In genomic region chr1:20641986-20642385, GRCh38 we compare ENCODE assay signal across 34 cellular contexts. TPM values are rescaled to one million over a fixed set of nuclear protein-coding genes. Genes with fewer than 3 reads are reported as not detected.
"Had no signal": no experiment of that assay in that cellular context is flagged by ENCODE, and none has a peak within 500 bp of the region (broad histone marks: within the 10 kb centered on the region; RNA-seq: fewer than 3 reads in every experiment).

No MANE protein-coding gene starts in this region.

- H3K4me1 ChIP-seq: left lung, lower lobe of right lung, neural progenitor cell, right atrium auricular region, right lobe of liver, testis, thyroid gland, transverse colon, upper lobe of left lung had no signal

- H3K27me3 Mint-ChIP-seq: naive B cell; progenitor cell of endocrine pancreas; stimulated activated naive B cell treated with anti-CD40 and anti-IgM and Interleukin-4, amounts not matched to agents 10 μg/mL and 1 μg/mL and 100 μg/mL, for 72 hours had no signal

- DNase-seq: hippocampal formation; immature natural killer cell; kidney; left colon; left lung; lower lobe of right lung; mammary epithelial cell; mesendoderm; naive B cell; natural killer cell; nephron progenitor cell; occipital lobe; ovary; stimulated activated CD4-positive, alpha-beta T cell treated with anti-CD3 and anti-CD28 coated beads, Interleukin-1b, Interleukin-23, amount 100 ng/mL, for 48 hours; stimulated activated CD4-positive, alpha-beta T cell treated with anti-CD3 and anti-CD28 coated beads, Interleukin-2, amount 100 ng/mL, for 48 hours; stimulated activated CD4-positive, alpha-beta T cell treated with anti-CD3 and anti-CD28 coated beads, Interleukin-4, amount 100 ng/mL, for 4 hours; stimulated activated CD8-positive, alpha-beta memory T cell treated with anti-CD3 and anti-CD28 coated beads, Interleukin-4, amount 100 ng/mL, for 48 hours; stimulated activated naive B cell treated with anti-CD40 and anti-IgM and Interleukin-4, amounts not matched to agents 10 μg/mL and 1 μg/mL and 100 μg/mL, for 72 hours; stimulated activated naive CD8-positive, alpha-beta T cell treated with anti-CD3 and anti-CD28 coated beads, Interleukin-15, Interleukin-2, amounts not matched to agents 100 U/mL and 50 U/mL, for 24 hours; stomach; testis; thyroid gland; transverse colon; upper lobe of left lung had no signal

- H2AFZ ChIP-seq: neural progenitor cell had no signal

- H3K36me3 ChIP-seq: neural progenitor cell, ovary had no signal

- H3K4me1 Mint-ChIP-seq: mesothelial cell of epicardium, nephron progenitor cell, neural progenitor cell had no signal

- H3K4me3 Mint-ChIP-seq: immature natural killer cell; mesothelial cell of epicardium; naive B cell; natural killer cell; nephron progenitor cell; neural progenitor cell; stimulated activated naive B cell treated with anti-CD40 and anti-IgM and Interleukin-4, amounts not matched to agents 10 μg/mL and 1 μg/mL and 100 μg/mL, for 72 hours had no signal

- H3K27ac ChIP-seq: left lung, lower lobe of right lung, neural progenitor cell, neutrophil, ovary, right atrium auricular region, right lobe of liver, stomach, testis, thyroid gland, transverse colon, upper lobe of left lung had no signal

- H3K9me3 Mint-ChIP-seq: immature natural killer cell; mesothelial cell of epicardium; naive B cell; natural killer cell; nephron progenitor cell; neural progenitor cell; stimulated activated naive B cell treated with anti-CD40 and anti-IgM and Interleukin-4, amounts not matched to agents 10 μg/mL and 1 μg/mL and 100 μg/mL, for 72 hours had no signal

- H3K9ac ChIP-seq: neural progenitor cell had no signal

- H3K36me3 Mint-ChIP-seq: natural killer cell, neural progenitor cell had no signal

- ATAC-seq: left colon; left lung; lower lobe of right lung; natural killer cell; right lobe of liver; stimulated activated naive B cell treated with anti-CD40 and anti-IgM and Interleukin-4, amounts not matched to agents 10 μg/mL and 1 μg/mL and 100 μg/mL, for 72 hours; stimulated activated naive CD8-positive, alpha-beta T cell treated with anti-CD3 and anti-CD28 coated beads, Interleukin-15, Interleukin-2, amounts not matched to agents 100 U/mL and 50 U/mL, for 24 hours had no signal

- FAIRE-seq: islet of Langerhans, kidney, urothelium cell line had no signal

- H3K4me2 ChIP-seq: neural progenitor cell, smooth muscle cell had no signal

- H3K27ac Mint-ChIP-seq: immature natural killer cell, mesothelial cell of epicardium, natural killer cell, nephron progenitor cell, neural progenitor cell, progenitor cell of endocrine pancreas had no signal

- H3K9me3 ChIP-seq: left lung, lower lobe of right lung, neutrophil, ovary, right atrium auricular region, right lobe of liver, stomach, testis, thyroid gland, transverse colon, upper lobe of left lung had no signal

- H3K4me3 ChIP-seq: left lung, lower lobe of right lung, neural progenitor cell, ovary, right atrium auricular region, right lobe of liver, smooth muscle cell, stomach, testis, thyroid gland, transverse colon, upper lobe of left lung had no signal

- H3K27me3 ChIP-seq: left lung, neural progenitor cell, neutrophil, ovary, right atrium auricular region, right lobe of liver, stomach, testis, thyroid gland, transverse colon, upper lobe of left lung had no signal

RNA-seq across cellular contexts. Expression of gene CDA, which starts 53.1 kb away (rescaled TPM):
- total RNA-seq: occipital lobe, progenitor cell of endocrine pancreas, skeletal muscle tissue had no signal
